In the genomic region with DNA sequence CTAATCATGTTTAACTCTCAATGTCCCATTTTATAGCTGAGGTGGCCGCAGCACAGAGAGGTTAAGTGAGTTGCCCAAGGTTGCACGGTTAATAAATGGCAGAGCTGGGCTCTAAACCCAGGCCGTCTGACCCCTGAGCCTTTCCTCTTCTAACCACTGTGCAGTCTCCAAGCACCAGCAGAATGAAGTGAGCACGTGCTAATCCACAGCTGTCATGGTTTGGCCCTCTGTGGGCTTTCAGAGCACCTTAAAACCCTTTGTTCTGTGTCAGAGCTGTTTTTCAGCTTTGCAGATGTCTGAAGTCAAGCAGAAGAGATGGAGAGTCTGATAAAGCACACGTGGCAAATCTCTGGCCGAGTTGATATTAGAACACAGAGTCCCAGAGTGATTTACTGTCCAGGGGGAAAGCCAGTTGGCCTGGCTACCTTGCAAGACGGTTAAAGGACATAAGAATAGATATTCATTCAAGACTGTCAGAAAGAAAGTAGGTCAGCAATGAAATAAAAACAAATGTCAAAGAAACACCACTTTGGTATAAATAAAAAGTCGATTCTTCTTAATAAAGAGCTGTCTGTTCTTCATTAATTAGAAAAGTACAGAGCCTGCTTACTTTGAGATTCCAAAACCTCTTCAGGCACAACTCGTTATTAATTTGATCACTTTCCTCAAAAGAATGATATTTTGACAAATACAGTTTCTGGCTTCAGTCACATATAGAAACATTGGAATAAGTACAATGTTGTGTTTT, we compare ENCODE assay signal across 8 cellular contexts.
DNase-seq lines count a peak whose midpoint lies in the region; ATAC-seq, FAIRE-seq and TF ChIP-seq lines count a peak whose summit lies in the region.

No MANE protein-coding gene starts in this region.

- peak overlapping the region; percentile 33 for H3K4me3 ChIP-seq in PC-3 (ENCODE audit: low read length)
- H3K4me3 ChIP-seq in body of pancreas: no peak overlapping the region
- no peak overlapping the region for H3K4me3 ChIP-seq in stomach

- H3K27ac ChIP-seq in PC-3 (ENCODE audit: low read length) (peak overlapping the region; percentile 96), body of pancreas (peak overlapping the region in 2 of 4 donors; percentile 56 to 71), stomach (peak overlapping the region; percentile 58 to 87 (median 81))

- peak; percentile 32 for ATAC-seq in PC-3
- ATAC-seq in body of pancreas: peak; percentile 69
- peak; percentile 26 for ATAC-seq in left colon
- no peak for ATAC-seq in HG02798 (IDR thresholded peaks at IDR 0.05; ENCODE audit: poor library complexity, unreplicated experiment)
- ATAC-seq in HG03280 (IDR thresholded peaks at IDR 0.05; ENCODE audit: unreplicated experiment): no peak

- WGBS in body of pancreas, 2 donors: 26 to 29% methylated on average over 9 of the region's 9 CpGs
- WGBS in stomach, 5 donors: 39 to 47% (median 43%) methylated on average over 9 of the region's 9 CpGs

- peak overlapping the region; percentile 31; the same call in 1 of the 2 replicates for H2AFZ ChIP-seq in PC-3 (ENCODE audit: low read length)

- peaks cover 11% of the 10 kb centered on the region for H3F3A ChIP-seq in PC-3 (ENCODE audit: low read length, unreplicated experiment)

- BruUV-seq in PC-3 (replicated peaks; lab: Mats Ljungman, UMichigan): TSS peak; percentile 94

- in situ Hi-C loops in G401 (cut with HindIII; ENCODE audit: low sequenced_read_pairs): no loop called here

- FAIRE-seq in urothelium cell line (lab: Jason Lieb, UNC): no peak

- intact Hi-C loops in PC-3 (cut with micrococcal nuclease) (loop anchor here (1.0 kb wide), 1 partner anchor 316 kb away; no protein-coding TSS in a partner anchor), body of pancreas (cut with DNase I) (no loop called here), left colon (cut with DNase I, micrococcal nuclease) (no loop called here), stomach (cut with DNase I; ENCODE audit: low total_unique reads) (no loop called here)

- DNase-seq in G401 (ENCODE audit: low spot score) (peak; percentile 50), PC-3 (peak; percentile 79), body of pancreas (peak; percentile 25 to 71 (median 48)), left colon (peak; percentile 16 to 62), stomach (no peak), urothelium cell line (ENCODE audit: low spot score) (no peak)

- H3K9me2 ChIP-seq in PC-3 (replicated peaks; ENCODE audit: low read length): no peaks in the 10 kb centered on the region

- TF ChIP-seq CTCF in PC-3 (conservative IDR thresholded peaks at IDR 0.05; ENCODE audit: low read depth, low read length) (no peak), body of pancreas (IDR thresholded peaks at IDR 0.05) (no peak), stomach (IDR thresholded peaks at IDR 0.05) (no peak)

- peak overlapping the region; percentile 82 for H3K9ac ChIP-seq in PC-3 (ENCODE audit: low read length)

- H4K20me1 ChIP-seq in PC-3 (ENCODE audit: low read length): no peaks in the 10 kb centered on the region

- TF ChIP-seq POLR2A in body of pancreas (IDR thresholded peaks at IDR 0.05) (no peak), stomach (IDR thresholded peaks at IDR 0.05) (no peak)

- no peaks in the 10 kb centered on the region for H3K27me3 ChIP-seq in PC-3 (ENCODE audit: low read length)
- H3K27me3 ChIP-seq in body of pancreas: no peaks in the 10 kb centered on the region
- no peaks in the 10 kb centered on the region for H3K27me3 ChIP-seq in stomach

- CTCF ChIA-PET in PC-3 (lab: Charles Lee): interaction anchor here (1.3 to 2.1 kb wide), 2 partner anchors 17 to 318 kb away, joined by 7 to 12 read pairs; no protein-coding TSS in a partner anchor

- POLR2A ChIA-PET in PC-3 (lab: Charles Lee; ENCODE audit: unreplicated experiment): interaction anchor here (0.6 to 0.8 kb wide), 2 partner anchors 216 to 220 kb away, joined by 3 read pairs; no protein-coding TSS in a partner anchor

- H3K4me1 ChIP-seq in PC-3 (ENCODE audit: insufficient read depth, low read length) (peaks cover 57% of the 10 kb centered on the region), body of pancreas (peaks cover 24% of the 10 kb centered on the region), stomach (peaks cover 10 to 42% (median 31%) of the 10 kb centered on the region in 4 donors)

- no peaks in the 10 kb centered on the region for H3K79me2 ChIP-seq in PC-3 (ENCODE audit: low read length)

- H3K4me2 ChIP-seq in PC-3 (ENCODE audit: low read length): peak overlapping the region; percentile 71

- H3K9me3 ChIP-seq in PC-3 (ENCODE audit: low read length) (no peaks in the 10 kb centered on the region), body of pancreas (no peaks in the 10 kb centered on the region), stomach (no peaks in the 10 kb centered on the region)

- no peaks in the 10 kb centered on the region for H3K36me3 ChIP-seq in PC-3 (ENCODE audit: low read depth, low read length)
- no peaks in the 10 kb centered on the region for H3K36me3 ChIP-seq in body of pancreas (replicated peaks in 1 of 2; ENCODE audit: insufficient read depth in 1 of 2, low read depth in 2 of 2)
- H3K36me3 ChIP-seq in stomach: no peaks in the 10 kb centered on the region

- peak; percentile 94 for TF ChIP-seq EP300 in stomach (IDR thresholded peaks at IDR 0.05)

Comparison
In these comparisons a context has a peak if more than half of its experiments do, and no peak if none do; other contexts are left out.
1. DNase-seq: peak in G401 (single experiment), PC-3 (single experiment), body of pancreas (4 of 4) and left colon (2 of 2); none in stomach (single experiment) and urothelium cell line (single experiment).
2. ATAC-seq: peak in PC-3 (single experiment), body of pancreas (single experiment) and left colon (single experiment); none in HG02798 (single experiment) and HG03280 (single experiment).